ENCODE assay signal across 8 cellular contexts in genomic region chr20:4108495-4109306, GRCh38. TPM values are rescaled to one million over a fixed set of nuclear protein-coding genes. Genes with fewer than 3 reads are reported as not detected.
DNase-seq lines count a peak whose midpoint lies in the region; ATAC-seq and TF ChIP-seq lines count a peak whose summit lies in the region.

No MANE protein-coding gene starts in this region.

- CTCF ChIA-PET in RWPE1 (lab: Yijun Ruan, JAX), result interaction anchor here (0.6 to 2.0 kb wide), 15 partner anchors 17 to 1493 kb away, joined by 3 to 13 read pairs (median 3); no protein-coding TSS in a partner anchor

- TF ChIP-seq CTCF in RWPE1 (conservative IDR thresholded peaks at IDR 0.05; ENCODE audit: low read depth), result peak; percentile 100
- peak; percentile 97 for TF ChIP-seq CTCF in foreskin fibroblast (IDR thresholded peaks at IDR 0.05; ENCODE audit: low read depth, low read length)
- TF ChIP-seq CTCF in thyroid gland (IDR thresholded peaks at IDR 0.05), result peak; percentile 83 to 97 (median 96)

- H3K36me3 ChIP-seq in thyroid gland, result no peaks in the 10 kb centered on the region

- H3K4me3 ChIP-seq in foreskin fibroblast (ENCODE audit: low read depth in 1 of 2, low read length in 2 of 2) (no peak overlapping the region), thyroid gland (replicated peaks in 1 of 3) (no peak overlapping the region)

- DNase-seq in AG08396 (ENCODE audit: low spot score) (peak; percentile 86), LoVo (ENCODE audit: low spot score) (peak; percentile 80), RWPE1 (ENCODE audit: low spot score) (peak; percentile 83), foreskin fibroblast (peak; percentile 67 to 92), nucleus accumbens (lab: John Stamatoyannopoulos, UW) (peak in 48 of 56 donors; percentile 17 to 84 (median 60)), thyroid gland (peak; percentile 65 to 67)
- peak; percentile 29 to 41 for DNase-seq in activated T-helper 1 cell treated with anti-CD3 and anti-CD28 coated beads, Interleukin-2, amount 50 U/mL, for 16 hours (ENCODE audit: low read depth in 1 of 2, low spot score in 1 of 2)

- H3K4me1 ChIP-seq in thyroid gland, result peaks cover 0 to 7% of the 10 kb centered on the region in 2 donors

- 32 to 34% methylated on average over 18 to 19 of the region's 19 CpGs for WGBS in thyroid gland, 2 donors

- H3K27me3 ChIP-seq in thyroid gland, result no peaks in the 10 kb centered on the region

- TF ChIP-seq POLR2A in thyroid gland (IDR thresholded peaks at IDR 0.05), result no peak

- peak overlapping the region; percentile 26 for H3K27ac ChIP-seq in RWPE1
- H3K27ac ChIP-seq in thyroid gland, result no peak overlapping the region

- intact Hi-C loops in thyroid gland (cut with DNase I), result no loop called here

- POLR2A ChIA-PET in RWPE1 (lab: Yijun Ruan, JAX; ENCODE audit: low non-redundant PET), result no interaction called here

- ATAC-seq in GM19023 (IDR thresholded peaks at IDR 0.05; ENCODE audit: unreplicated experiment), result peak; percentile 73

- no peaks in the 10 kb centered on the region for H3K9me3 ChIP-seq in thyroid gland

RNA-seq across cellular contexts. Expression of gene SMOX, which starts 39.9 kb away (rescaled TPM):
- total RNA-seq in thyroid gland, result 1 to 10 TPM; 4.0 to 7.3 (median 5.4) TPM

Comparison
In these comparisons a context has a peak if more than half of its experiments do, and no peak if none do; other contexts are left out.
1. DNase-seq: peak in every context shown above with its lines; median percentile 86 in AG08396; 83 in RWPE1; 80 in LoVo; 80 in foreskin fibroblast; 66 in thyroid gland; 60 in nucleus accumbens; 35 in activated T-helper 1 cell treated with anti-CD3 and anti-CD28 coated beads, Interleukin-2, amount 50 U/mL, for 16 hours.